Comparison of ENCODE assay signal across 7 cellular contexts in the genomic region with DNA sequence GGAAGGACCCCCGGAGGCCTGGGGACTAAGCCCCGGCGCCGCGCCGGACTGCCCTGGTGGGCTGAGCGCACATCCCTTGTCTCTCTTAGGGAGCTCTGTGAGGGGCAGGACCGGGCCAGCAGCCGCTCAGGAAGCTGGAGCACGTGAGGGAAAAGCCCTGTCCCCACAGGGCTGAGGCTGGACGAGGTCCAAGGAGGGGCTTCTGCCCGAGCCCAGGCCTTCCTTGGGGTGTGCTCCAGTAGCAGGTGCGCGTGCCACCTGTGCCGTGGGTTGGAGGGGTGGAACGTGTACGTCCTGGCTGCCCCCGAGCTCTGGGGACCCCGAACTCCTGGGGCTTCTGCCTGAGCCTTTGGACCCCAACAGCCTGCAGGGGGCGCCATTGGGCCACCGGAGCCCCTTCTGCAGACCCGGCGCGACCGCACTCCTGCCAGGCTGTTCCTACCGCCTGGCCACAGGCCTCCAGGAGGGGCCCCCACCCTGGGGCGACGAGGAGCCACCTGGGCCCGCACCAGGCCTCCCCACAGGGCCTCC. TPM values are rescaled to one million over a fixed set of nuclear protein-coding genes. Genes with fewer than 3 reads are reported as not detected.
DNase-seq lines count a peak whose midpoint lies in the region; ATAC-seq and TF ChIP-seq lines count a peak whose summit lies in the region.

No MANE protein-coding gene starts in this region.

- H3K27me3 ChIP-seq in left ventricle myocardium inferior (ENCODE audit: low read depth), result peaks cover 29% of the 10 kb centered on the region
- no peaks in the 10 kb centered on the region for H3K27me3 ChIP-seq in skeletal muscle satellite cell (ENCODE audit: control insufficient read depth, insufficient read depth, low read length)

- H3K9me3 ChIP-seq in left ventricle myocardium inferior (replicated peaks), result no peaks in the 10 kb centered on the region
- H3K9me3 ChIP-seq in skeletal muscle satellite cell (replicated peaks; ENCODE audit: low read length), result no peaks in the 10 kb centered on the region

- no peak overlapping the region for H3K27ac ChIP-seq in left ventricle myocardium inferior (replicated peaks)

- peaks cover 0 to 2% of the 10 kb centered on the region in 2 donors for H3K27me3 Mint-ChIP-seq in T-cell

- H3K27ac Mint-ChIP-seq in T-cell, result no peak overlapping the region

- no peaks in the 10 kb centered on the region for H3K9me3 Mint-ChIP-seq in T-cell

- H3K4me1 Mint-ChIP-seq in T-cell, result peaks cover 0 to 5% (median 0%) of the 10 kb centered on the region in 3 donors

- no peak overlapping the region for H3K4me3 Mint-ChIP-seq in T-cell

- no peak overlapping the region for H3K9ac ChIP-seq in skeletal muscle satellite cell (ENCODE audit: low read depth, low read length)

- TF ChIP-seq CTCF in GM12872 (IDR thresholded peaks at IDR 0.05; ENCODE audit: insufficient read depth, low read depth, low read length) (peak; percentile 79), left ventricle myocardium inferior (IDR thresholded peaks at IDR 0.05; ENCODE audit: borderline replicate concordance) (peak; percentile 84)

- H3K4me3 ChIP-seq in left ventricle myocardium inferior (no peak overlapping the region), skeletal muscle satellite cell (ENCODE audit: low read length) (no peak overlapping the region)

- H3K4me1 ChIP-seq in left ventricle myocardium inferior (peaks cover 19% of the 10 kb centered on the region), skeletal muscle satellite cell (ENCODE audit: control insufficient read depth, insufficient read depth, low read length) (no peaks in the 10 kb centered on the region)

- CTCF ChIA-PET in T-cell (lab: Charles Lee), result interaction anchor here (0.5 to 2.0 kb wide), 8 partner anchors 151 to 1465 kb away, joined by 3 to 14 read pairs (median 4); no protein-coding TSS in a partner anchor

- H3K36me3 ChIP-seq in left ventricle myocardium inferior (peaks cover 7% of the 10 kb centered on the region), skeletal muscle satellite cell (ENCODE audit: insufficient read depth, low read length) (peaks cover 12% of the 10 kb centered on the region)

- ATAC-seq in T-cell (replicated peaks in 1 of 4), result peak in 3 of 4 experiments; percentile 52 to 67 (median 52)

- intact Hi-C loops in left ventricle myocardium inferior (cut with micrococcal nuclease), result loop anchor here (5.0 to 10.0 kb wide), 2 partner anchors 59 to 146 kb away; no protein-coding TSS in a partner anchor

- H3K36me3 Mint-ChIP-seq in T-cell, result peaks cover 3% of the 10 kb centered on the region

- POLR2A ChIA-PET in T-cell (lab: Charles Lee), result no interaction called here

- H3K4me2 ChIP-seq in skeletal muscle satellite cell (ENCODE audit: low read length), result peak overlapping the region; percentile 37

- DNase-seq in NAMALWA (ENCODE audit: low spot score), result peak; percentile 91
- DNase-seq in T-cell, result peak; percentile 41 to 81 (median 69)
- peak; percentile 63 for DNase-seq in activated naive CD8-positive, alpha-beta T cell treated with anti-CD3 and anti-CD28 coated beads, Interleukin-2, amount 50 U/mL, for 16 hours (ENCODE audit: low read depth, low spot score)
- peak; percentile 62 for DNase-seq in left ventricle myocardium inferior
- DNase-seq in middle frontal gyrus (ENCODE audit: extremely low spot score, low spot score), result no peak

RNA-seq across cellular contexts. Expression of gene TACC3, which starts 27.2 kb away (rescaled TPM):
- 100 to 1,000 TPM; 100 to 138 (median 127) TPM for total RNA-seq in T-cell
- 5.8 TPM for total RNA-seq in left ventricle myocardium inferior
- 14.7 and 18.3 TPM in 2 replicates for total RNA-seq in skeletal muscle satellite cell (2012; rRNA removed)

RNA-seq across cellular contexts. Expression of gene TMEM129, which starts 27.4 kb away (rescaled TPM):
- 10 to 100 TPM; 22.9 to 49.4 (median 46.3) TPM for total RNA-seq in T-cell
- 29.6 TPM for total RNA-seq in left ventricle myocardium inferior
- 16.2 and 31.0 TPM in 2 replicates for total RNA-seq in skeletal muscle satellite cell (2012; rRNA removed)

RNA-seq across cellular contexts. Expression of gene SLBP, which starts 36.4 kb away (rescaled TPM):
- total RNA-seq in T-cell (10 to 100 TPM; 30.1 to 42.3 (median 36.1) TPM), left ventricle myocardium inferior (11.7 TPM)
- total RNA-seq in skeletal muscle satellite cell (2012; rRNA removed), result 50.4 and 72.7 TPM in 2 replicates

RNA-seq across cellular contexts. Expression of gene FGFR3, which starts 44.6 kb away (rescaled TPM):
- total RNA-seq in T-cell (under 1 TPM in 3 of 5 donors, not detected in 2; 0.70 to 0.91 (median 0.90) TPM), left ventricle myocardium inferior (3.5 TPM)
- total RNA-seq in skeletal muscle satellite cell (2012; rRNA removed), result 0.25 and 0.44 TPM in 2 replicates

Comparison
In these comparisons a context has a peak if more than half of its experiments do, and no peak if none do; other contexts are left out.
1. RNA of gene TACC3, which starts 27.2 kb away (total RNA-seq): 100 to 138 TPM in T-cell; 5.8 TPM in left ventricle myocardium inferior (single experiment); every median in the first group is over 10 times any median in the second.